ENCODE assay signal across 27 cellular contexts in the genomic region with DNA sequence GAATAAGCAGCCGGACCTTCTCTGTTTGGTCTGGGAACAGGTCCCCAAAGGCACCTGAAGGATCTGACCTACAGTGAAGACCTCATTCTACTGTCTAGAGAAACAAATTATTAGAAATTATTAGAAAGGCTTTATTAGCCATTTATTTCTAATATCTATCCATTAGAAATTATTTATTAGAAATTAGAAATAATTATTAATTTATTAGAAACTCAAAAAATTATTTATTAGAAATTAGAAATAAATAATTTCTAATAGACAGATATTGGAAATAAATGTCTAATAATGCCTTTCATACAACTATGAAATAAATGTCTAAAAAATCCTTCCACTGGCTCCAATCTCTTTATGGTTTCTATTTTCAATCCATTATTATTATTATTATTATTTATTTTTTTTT.
"Had no signal": no experiment of that assay in that cellular context is flagged by ENCODE, and none has a peak within 500 bp of the region (broad histone marks: within the 10 kb centered on the region; RNA-seq: fewer than 3 reads in every experiment).

No MANE protein-coding gene starts in this region.

- ATAC-seq: left lobe of liver; mucosa of descending colon; naive thymus-derived CD4-positive, alpha-beta T cell; psoas muscle; right cardiac atrium; stimulated activated naive CD8-positive, alpha-beta T cell treated with anti-CD3 and anti-CD28 coated beads, Interleukin-15, amount 100 ng/mL, for 72 hours; upper lobe of right lung had no signal

- H3K36me3 Mint-ChIP-seq: memory B cell; mesothelial cell of epicardium; naive thymus-derived CD4-positive, alpha-beta T cell had no signal

- H3K4me3 ChIP-seq: dorsolateral prefrontal cortex, esophagus muscularis mucosa, lung, mucosa of descending colon, neural progenitor cell, psoas muscle, sigmoid colon, spleen, suprapubic skin, transverse colon, upper lobe of right lung, uterus had no signal

- H2AFZ ChIP-seq: neural progenitor cell had no signal

- H3K27ac ChIP-seq: dorsolateral prefrontal cortex, esophagus muscularis mucosa, neural progenitor cell, psoas muscle, sigmoid colon, spleen, suprapubic skin, transverse colon, upper lobe of right lung, uterus had no signal

- H3K4me3 Mint-ChIP-seq: memory B cell; mesothelial cell of epicardium; naive thymus-derived CD4-positive, alpha-beta T cell; nephron; neural progenitor cell; stimulated activated naive CD8-positive, alpha-beta T cell treated with anti-CD3 and anti-CD28 coated beads, Interleukin-15, amount 100 ng/mL, for 72 hours had no signal

- H3K9me3 Mint-ChIP-seq: mesothelial cell of epicardium, nephron, neural progenitor cell had no signal

- DNase-seq: cerebellar nuclear complex; dorsolateral prefrontal cortex; effector CD4-positive, alpha-beta T cell; foreskin melanocyte; mucosa of descending colon; naive thymus-derived CD4-positive, alpha-beta T cell; posterior cingulate gyrus; psoas muscle; right cardiac atrium; sigmoid colon; spleen; stimulated activated CD4-positive, alpha-beta T cell treated with anti-CD3 and anti-CD28 coated beads, Interleukin-2, amount 100 ng/mL, for 48 hours; stimulated activated naive CD4-positive, alpha-beta T cell; stimulated activated naive CD8-positive, alpha-beta T cell treated with anti-CD3 and anti-CD28 coated beads, Interleukin-15, amount 100 ng/mL, for 72 hours; transverse colon; upper lobe of right lung; uterus had no signal

- H3K4me2 ChIP-seq: neural progenitor cell had no signal

- H3K27me3 Mint-ChIP-seq: memory B cell; stimulated activated naive CD8-positive, alpha-beta T cell treated with anti-CD3 and anti-CD28 coated beads, Interleukin-15, amount 100 ng/mL, for 72 hours had no signal

- H3K36me3 ChIP-seq: esophagus muscularis mucosa, neural progenitor cell, sigmoid colon, spleen, suprapubic skin, transverse colon, upper lobe of right lung, uterus had no signal

- FAIRE-seq: endothelial cell of umbilical vein, keratinocyte had no signal

- H3K27me3 ChIP-seq: dorsolateral prefrontal cortex, esophagus muscularis mucosa, neural progenitor cell, sigmoid colon, spleen, suprapubic skin, transverse colon, upper lobe of right lung, uterus had no signal

- H3K9me3 ChIP-seq: esophagus muscularis mucosa, psoas muscle, sigmoid colon, suprapubic skin, transverse colon, upper lobe of right lung, uterus had no signal

- H3K4me1 ChIP-seq: esophagus muscularis mucosa, neural progenitor cell, psoas muscle, sigmoid colon, spleen, suprapubic skin, transverse colon, upper lobe of right lung, uterus had no signal

- H3K27ac Mint-ChIP-seq: memory B cell; mesothelial cell of epicardium; naive thymus-derived CD4-positive, alpha-beta T cell; neural progenitor cell; stimulated activated naive CD8-positive, alpha-beta T cell treated with anti-CD3 and anti-CD28 coated beads, Interleukin-15, amount 100 ng/mL, for 72 hours had no signal

- H3K4me1 Mint-ChIP-seq: mesothelial cell of epicardium; naive thymus-derived CD4-positive, alpha-beta T cell; nephron; stimulated activated naive CD8-positive, alpha-beta T cell treated with anti-CD3 and anti-CD28 coated beads, Interleukin-15, amount 100 ng/mL, for 72 hours had no signal

- H3K9ac ChIP-seq: neural progenitor cell had no signal
